In genomic region chr2:25879133-25879730, GRCh38 we compare ENCODE assay signal across 8 cellular contexts. TPM values are rescaled to one million over a fixed set of nuclear protein-coding genes. Genes with fewer than 3 reads are reported as not detected.
A peak's percentile ranks its signal among the peaks of the same experiment; 100 is the strongest.
DNase-seq lines count a peak whose midpoint lies in the region; ATAC-seq and TF ChIP-seq lines count a peak whose summit lies in the region.

No MANE protein-coding gene starts in this region.

- peak overlapping the region; percentile 64 for H3K4me3 ChIP-seq in Karpas-422 (ENCODE audit: low read length)
- peak overlapping the region; percentile 29 for H3K4me3 ChIP-seq in mucosa of stomach (ENCODE audit: low read length)

- peak overlapping the region; percentile 77 for H3K27ac ChIP-seq in CD4-positive, alpha-beta T cell (ENCODE audit: low read depth, low read length)
- peak overlapping the region; percentile 66 for H3K27ac ChIP-seq in Karpas-422 (ENCODE audit: low read length)

- H3K27me3 ChIP-seq in CD4-positive, alpha-beta T cell (ENCODE audit: control insufficient read depth, insufficient read depth, low read length) = no peaks in the 10 kb centered on the region
- H3K27me3 ChIP-seq in Karpas-422 (ENCODE audit: low read length) (no peaks in the 10 kb centered on the region), mucosa of stomach (ENCODE audit: control insufficient read depth, insufficient read depth, low read length) (no peaks in the 10 kb centered on the region)

- H3K79me2 ChIP-seq in Karpas-422 (ENCODE audit: low read length) = peaks cover 39% of the 10 kb centered on the region

- POLR2A ChIA-PET in CD4-positive, alpha-beta T cell (lab: Charles Lee) = interaction anchor here (0.7 to 2.0 kb wide), 20 partner anchors 12 to 1803 kb away, joined by 3 to 37 read pairs (median 6); partner anchors contain the start of genes DTNB, HADHA, RAB10 and SF3B6

- H3K36me3 ChIP-seq in Karpas-422 (ENCODE audit: insufficient read depth, low read length) (no peaks in the 10 kb centered on the region), mucosa of stomach (ENCODE audit: control insufficient read depth, insufficient read depth, low read length) (no peaks in the 10 kb centered on the region)

- H4K20me1 ChIP-seq in Karpas-422 (ENCODE audit: insufficient read depth, low read depth, low read length) = no peaks in the 10 kb centered on the region

- no peak for DNase-seq in CD4-positive, alpha-beta T cell
- no peak for DNase-seq in Karpas-422
- DNase-seq in GDM1 (lab: John Stamatoyannopoulos, UW) = no peak
- no peak for DNase-seq in activated CD8-positive, alpha-beta memory T cell treated with anti-CD3 and anti-CD28 coated beads, Interleukin-2, amount 50 U/mL, for 4 hours

- peak overlapping the region; percentile 40; the same call in 1 of the 2 replicates for H2AFZ ChIP-seq in Karpas-422 (ENCODE audit: low read length)

- CTCF ChIA-PET in CD4-positive, alpha-beta T cell (lab: Charles Lee) = interaction anchor here (0.8 to 2.3 kb wide), 5 partner anchors 9 to 205 kb away, joined by 3 to 12 read pairs (median 3); no protein-coding TSS in a partner anchor

- H3K4me3 Mint-ChIP-seq in CD4-positive, alpha-beta T cell = peak overlapping the region; percentile 93
- H3K4me3 Mint-ChIP-seq in brain = peak overlapping the region; percentile 93 to 98 (median 94)

- H3K4me1 ChIP-seq in Karpas-422 (ENCODE audit: low read length) = peaks cover 23% of the 10 kb centered on the region
- H3K4me1 ChIP-seq in mucosa of stomach (ENCODE audit: control insufficient read depth, insufficient read depth, low read length) = peaks cover 4% of the 10 kb centered on the region

- peak overlapping the region; percentile 93 for H3K27ac Mint-ChIP-seq in CD4-positive, alpha-beta T cell
- peak overlapping the region; percentile 97 to 100 (median 99) for H3K27ac Mint-ChIP-seq in brain

- H3K4me2 ChIP-seq in Karpas-422 (ENCODE audit: low read depth, low read length, poor library complexity, severe bottlenecking) = peak overlapping the region; percentile 75

- H3K9me3 ChIP-seq in CD4-positive, alpha-beta T cell (ENCODE audit: control insufficient read depth, low read length) = no peaks in the 10 kb centered on the region
- H3K9me3 ChIP-seq in Karpas-422 (ENCODE audit: low read length) = no peaks in the 10 kb centered on the region
- H3K9me3 ChIP-seq in mucosa of stomach (ENCODE audit: control insufficient read depth, low read length) = no peaks in the 10 kb centered on the region

- H3K9me3 Mint-ChIP-seq in CD4-positive, alpha-beta T cell = no peaks in the 10 kb centered on the region
- H3K9me3 Mint-ChIP-seq in brain = no peaks in the 10 kb centered on the region

- TF ChIP-seq CTCF in CD4-positive, alpha-beta T cell (IDR thresholded peaks at IDR 0.05) = no peak
- TF ChIP-seq CTCF in brain (conservative IDR thresholded peaks at IDR 0.05) = no peak

- no peaks in the 10 kb centered on the region for H3K9me2 ChIP-seq in Karpas-422 (replicated peaks; ENCODE audit: insufficient read depth, low read length)

- H3K9ac ChIP-seq in Karpas-422 (ENCODE audit: low read length) (peak overlapping the region; percentile 77), mucosa of stomach (ENCODE audit: low read length) (peak overlapping the region; percentile 59)

- H3K36me3 Mint-ChIP-seq in CD4-positive, alpha-beta T cell (ENCODE audit: low read depth) = peaks cover 23% of the 10 kb centered on the region
- H3K36me3 Mint-ChIP-seq in brain = peaks cover 7% of the 10 kb centered on the region

- no peaks in the 10 kb centered on the region for H3K27me3 Mint-ChIP-seq in CD4-positive, alpha-beta T cell
- H3K27me3 Mint-ChIP-seq in brain = peaks cover 50% of the 10 kb centered on the region

- peaks cover 40% of the 10 kb centered on the region for H3K4me1 Mint-ChIP-seq in CD4-positive, alpha-beta T cell (ENCODE audit: low read depth)
- peaks cover 38% of the 10 kb centered on the region for H3K4me1 Mint-ChIP-seq in brain

- no peak for ATAC-seq in CD4-positive, alpha-beta T cell (ENCODE audit: poor library complexity)
- ATAC-seq in GM19455 (IDR thresholded peaks at IDR 0.05; ENCODE audit: unreplicated experiment) (no peak), HG03457 (IDR thresholded peaks at IDR 0.05; ENCODE audit: unreplicated experiment) (no peak)

- intact Hi-C loops in CD4-positive, alpha-beta T cell (cut with DNase I, micrococcal nuclease) = loop anchor here (2.0 to 10.0 kb wide), 10 partner anchors 26 to 1384 kb away; partner anchors contain the start of genes ADGRF3 (in 2 of the 2), SELENOI (in 2 of the 2), ATRAID (in 1 of the 2) and CAD (in 1 of the 2)

RNA-seq across cellular contexts. Expression of gene ASXL2, which starts 0.9 kb away (rescaled TPM):
- 10 to 100 TPM; 15.1 to 17.2 TPM for total RNA-seq in CD4-positive, alpha-beta T cell
- 14.4 and 17.6 TPM in 2 replicates for total RNA-seq in Karpas-422 (2014; rRNA removed; shearing (Covaris generic); ENCODE audit: low replicate concordance)
- polyA plus RNA-seq in brain (ENCODE audit: insufficient read depth, low read depth, low replicate concordance) = 4.9 TPM
